12 cellular contexts compared by ENCODE assay signal in genomic region chr12:31498424-31498823, GRCh38.
DNase-seq lines count a peak whose midpoint lies in the region; ATAC-seq, FAIRE-seq and TF ChIP-seq lines count a peak whose summit lies in the region.
"Had no signal": no experiment of that assay in that cellular context is flagged by ENCODE, and none has a peak within 500 bp of the region (broad histone marks: within the 10 kb centered on the region; RNA-seq: fewer than 3 reads in every experiment).

No MANE protein-coding gene starts in this region.

- H3K4me3 ChIP-seq in MM.1S (ENCODE audit: low read length), result no peak overlapping the region
- no peak overlapping the region for H3K4me3 ChIP-seq in fibroblast of villous mesenchyme (ENCODE audit: low read depth, low read length)
- no peak overlapping the region for H3K4me3 ChIP-seq in aorta (ENCODE audit: low read length in 2 of 2)

- DNase-seq in GM19239 (ENCODE audit: insufficient read length, low spot score) (no peak), MM.1S (no peak), fibroblast of villous mesenchyme (ENCODE audit: low read depth) (peak; percentile 39), NCI-H187 treated with DMSO at 0.1 percent for 48 hours (lab: John Stamatoyannopoulos, UW) (no peak), T-helper 17 cell (no peak), HPDE6-E6E7 (ENCODE audit: extremely low spot score) (no peak), aorta (no peak)
- DNase-seq: C1 segment of cervical spinal cord, NCI-H1694, NCI-H748 treated with DMSO at 0.1 percent for 48 hours had no signal

- no peaks in the 10 kb centered on the region for H3K9me2 ChIP-seq in MM.1S (replicated peaks; ENCODE audit: insufficient read depth, low read length)

- ATAC-seq in T-helper 17 cell (no peak), aorta (ENCODE audit: low FRiP score) (no peak)

- WGBS in aorta, 2 donors, result 42 to 45% methylated on average over 4 of the region's 4 CpGs

- no peak overlapping the region for H3K9ac ChIP-seq in MM.1S (ENCODE audit: low read length)

- H3K27ac ChIP-seq in MM.1S (ENCODE audit: low read length) (no peak overlapping the region), aorta (ENCODE audit: low read depth in 1 of 2, low read length in 2 of 2) (peak overlapping the region in 1 of 2 donors; percentile 57)

- no peaks in the 10 kb centered on the region for H3K27me3 ChIP-seq in MM.1S (replicated peaks; ENCODE audit: insufficient read depth, low read length)
- no peaks in the 10 kb centered on the region for H3K27me3 ChIP-seq in aorta (ENCODE audit: control insufficient read depth in 1 of 2, insufficient read depth in 2 of 2, low read length in 1 of 2)

- no peaks in the 10 kb centered on the region for H3K36me3 Mint-ChIP-seq in T-helper 17 cell (ENCODE audit: low read depth)

- H3K9me3 ChIP-seq in MM.1S (replicated peaks; ENCODE audit: insufficient read depth, low read length) (no peaks in the 10 kb centered on the region), T-helper 17 cell (ENCODE audit: control insufficient read depth, low read length, poor library complexity, severe bottlenecking) (no peaks in the 10 kb centered on the region), aorta (ENCODE audit: control insufficient read depth, low read length) (no peaks in the 10 kb centered on the region)

- H3K27ac Mint-ChIP-seq in T-helper 17 cell, result no peak overlapping the region
- H3K27ac Mint-ChIP-seq: T-helper 2 cell treated with Interferon-gamma antibody and Interleukin-4, amounts not matched to agents 5 μg/mL and 100 μg/mL, for 36 hours had no signal

- TF ChIP-seq CTCF in MM.1S (IDR thresholded peaks at IDR 0.05; ENCODE audit: low read length) (no peak), fibroblast of villous mesenchyme (IDR thresholded peaks at IDR 0.05; ENCODE audit: insufficient read depth, low read depth, low read length) (no peak)

- FAIRE-seq in GM19239 (lab: Jason Lieb, UNC), result peak; percentile 33

- peaks cover 13% of the 10 kb centered on the region; the same call in 1 of the 2 replicates for H3K4me1 ChIP-seq in MM.1S (ENCODE audit: low read length)
- H3K4me1 ChIP-seq in aorta (ENCODE audit: control insufficient read depth in 1 of 2, insufficient read depth in 2 of 2, low read length in 2 of 2), result peaks cover 0 to 2% of the 10 kb centered on the region in 2 donors

- 0 out of 2 replicates have a peak overlapping the region, but pooled peaks have one; percentile 18 for H3K4me2 ChIP-seq in MM.1S (ENCODE audit: low read depth, low read length)

- H4K20me1 ChIP-seq in MM.1S (ENCODE audit: insufficient read depth, low read length), result no peaks in the 10 kb centered on the region

- H3K36me3 ChIP-seq in MM.1S (replicated peaks; ENCODE audit: insufficient read depth, low read length) (no peaks in the 10 kb centered on the region), aorta (ENCODE audit: control insufficient read depth in 1 of 2, insufficient read depth in 2 of 2, low read length in 1 of 2) (no peaks in the 10 kb centered on the region)

- peaks cover 18% of the 10 kb centered on the region for H3K27me3 Mint-ChIP-seq in T-helper 17 cell
- H3K27me3 Mint-ChIP-seq: IgD-negative memory B cell had no signal

- peaks cover 3% of the 10 kb centered on the region; the same call in 1 of the 2 replicates for H3F3A ChIP-seq in MM.1S (ENCODE audit: insufficient read depth, low read length)

- H3K4me3 Mint-ChIP-seq in T-helper 17 cell, result no peak overlapping the region
- H3K4me3 Mint-ChIP-seq: T-helper 2 cell treated with Interferon-gamma antibody and Interleukin-4, amounts not matched to agents 5 μg/mL and 100 μg/mL, for 36 hours had no signal

- intact Hi-C loops in aorta (cut with DNase I), result no loop called here

- H3K79me2 ChIP-seq in MM.1S (ENCODE audit: low read length), result peaks cover 22% of the 10 kb centered on the region; the same call in 1 of the 2 replicates

- no peak overlapping the region for H2AFZ ChIP-seq in MM.1S (ENCODE audit: low read length)

- H3K4me1 Mint-ChIP-seq in T-helper 17 cell, result peaks cover 2% of the 10 kb centered on the region
